ENCODE assay signal across 1 cellular context in the genomic region with DNA sequence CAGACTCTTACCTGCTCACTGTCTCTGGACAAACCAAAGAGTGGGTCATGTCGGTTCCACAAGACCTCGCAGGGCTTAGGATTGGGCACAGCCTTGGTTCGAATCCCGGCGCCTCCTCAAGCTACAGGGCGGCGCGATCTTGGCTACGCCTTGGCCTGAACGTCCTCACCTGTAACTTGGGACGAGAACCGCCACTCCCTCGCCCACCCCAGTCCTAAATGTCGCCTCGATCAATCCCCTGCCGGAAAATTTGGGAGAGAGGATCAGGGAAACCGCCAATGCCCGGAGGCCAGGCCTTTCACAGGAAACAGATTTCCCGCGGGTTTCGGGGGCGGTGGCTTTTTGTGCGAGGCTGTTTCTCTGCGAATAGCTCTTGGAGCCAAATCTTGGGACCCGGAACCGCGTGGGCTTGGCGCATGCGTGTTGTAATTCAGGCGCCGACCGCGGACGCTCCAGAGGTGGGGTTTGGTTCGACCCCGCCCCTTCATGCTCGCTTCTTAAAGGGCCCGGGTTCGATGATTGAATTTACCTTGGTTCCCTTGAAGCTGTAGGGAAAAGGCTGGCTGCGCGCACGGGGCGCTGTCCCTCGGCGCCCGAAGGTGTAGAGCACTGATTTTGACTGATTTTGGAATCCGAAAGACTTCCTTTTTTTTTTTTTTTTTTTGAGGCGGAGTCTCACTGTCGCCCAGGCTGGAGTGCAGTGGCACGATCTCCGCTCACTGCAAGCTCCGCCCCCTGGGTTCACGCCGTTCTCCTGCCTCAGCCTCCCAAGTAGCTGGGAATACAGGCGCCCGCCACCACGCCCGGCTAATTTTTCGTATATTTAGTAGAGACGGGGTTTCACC.
TF ChIP-seq lines count a peak whose summit lies in the region.

A gene with protein sequence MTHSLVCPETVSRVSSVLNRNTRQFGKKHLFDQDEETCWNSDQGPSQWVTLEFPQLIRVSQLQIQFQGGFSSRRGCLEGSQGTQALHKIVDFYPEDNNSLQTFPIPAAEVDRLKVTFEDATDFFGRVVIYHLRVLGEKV (minus strand): TSS at position 403 of the 845 bp plus-strand sequence. CDS start 354 bp downstream, at position 49.

TF ChIP-seq in K562, 482 proteins besides CTCF, POLR2A, EP300 and RAD21 (continued from another document and continues in another):
- TF ChIP-seq, protein P1, sequence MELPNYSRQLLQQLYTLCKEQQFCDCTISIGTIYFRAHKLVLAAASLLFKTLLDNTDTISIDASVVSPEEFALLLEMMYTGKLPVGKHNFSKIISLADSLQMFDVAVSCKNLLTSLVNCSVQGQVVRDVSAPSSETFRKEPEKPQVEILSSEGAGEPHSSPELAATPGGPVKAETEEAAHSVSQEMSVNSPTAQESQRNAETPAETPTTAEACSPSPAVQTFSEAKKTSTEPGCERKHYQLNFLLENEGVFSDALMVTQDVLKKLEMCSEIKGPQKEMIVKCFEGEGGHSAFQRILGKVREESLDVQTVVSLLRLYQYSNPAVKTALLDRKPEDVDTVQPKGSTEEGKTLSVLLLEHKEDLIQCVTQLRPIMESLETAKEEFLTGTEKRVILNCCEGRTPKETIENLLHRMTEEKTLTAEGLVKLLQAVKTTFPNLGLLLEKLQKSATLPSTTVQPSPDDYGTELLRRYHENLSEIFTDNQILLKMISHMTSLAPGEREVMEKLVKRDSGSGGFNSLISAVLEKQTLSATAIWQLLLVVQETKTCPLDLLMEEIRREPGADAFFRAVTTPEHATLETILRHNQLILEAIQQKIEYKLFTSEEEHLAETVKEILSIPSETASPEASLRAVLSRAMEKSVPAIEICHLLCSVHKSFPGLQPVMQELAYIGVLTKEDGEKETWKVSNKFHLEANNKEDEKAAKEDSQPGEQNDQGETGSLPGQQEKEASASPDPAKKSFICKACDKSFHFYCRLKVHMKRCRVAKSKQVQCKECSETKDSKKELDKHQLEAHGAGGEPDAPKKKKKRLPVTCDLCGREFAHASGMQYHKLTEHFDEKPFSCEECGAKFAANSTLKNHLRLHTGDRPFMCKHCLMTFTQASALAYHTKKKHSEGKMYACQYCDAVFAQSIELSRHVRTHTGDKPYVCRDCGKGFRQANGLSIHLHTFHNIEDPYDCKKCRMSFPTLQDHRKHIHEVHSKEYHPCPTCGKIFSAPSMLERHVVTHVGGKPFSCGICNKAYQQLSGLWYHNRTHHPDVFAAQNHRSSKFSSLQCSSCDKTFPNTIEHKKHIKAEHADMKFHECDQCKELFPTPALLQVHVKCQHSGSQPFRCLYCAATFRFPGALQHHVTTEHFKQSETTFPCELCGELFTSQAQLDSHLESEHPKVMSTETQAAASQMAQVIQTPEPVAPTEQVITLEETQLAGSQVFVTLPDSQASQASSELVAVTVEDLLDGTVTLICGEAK (IDR thresholded peaks at IDR 0.05): no peak; the same call in 1 of the 2 replicates
- TF ChIP-seq, protein P1 (CRISPR knock-in tag; IDR thresholded peaks at IDR 0.05): no peak
- TF ChIP-seq MTA3 (IDR thresholded peaks at IDR 0.05; ENCODE audit: borderline replicate concordance) (no peak), GTF2A2 (tag; IDR thresholded peaks at IDR 0.05) (no peak), ZBTB33 (CRISPR knock-in tag; IDR thresholded peaks at IDR 0.05) (peak; percentile 33; the same call in 1 of the 2 replicates), YBX1 (IDR thresholded peaks at IDR 0.05) (no peak), BCL6 (CRISPR knock-in tag; IDR thresholded peaks at IDR 0.05) (no peak), CBX3 (IDR thresholded peaks at IDR 0.05; ENCODE audit: borderline replicate concordance in 1 of 2, low read length in 2 of 2) (0 out of 3 replicates have a peak, but pooled peaks of 1 of the 2 experiments have one; percentile 4), SNIP1 (IDR thresholded peaks at IDR 0.05; ENCODE audit: low read depth) (no peak), NFRKB (IDR thresholded peaks at IDR 0.05; ENCODE audit: low read depth) (no peak; the same call in 1 of the 2 replicates), ZNF644 (tag; IDR thresholded peaks at IDR 0.05; ENCODE audit: low read depth) (no peak), ARNT (IDR thresholded peaks at IDR 0.05) (0 out of 4 replicates have a peak, but pooled peaks of 1 of the 2 experiments have one; percentile 22), ZNF282 (CRISPR knock-in tag; IDR thresholded peaks at IDR 0.05) (no peak), RBM15 (IDR thresholded peaks at IDR 0.05; ENCODE audit: insufficient read depth, low read length) (no peak), U2AF2 (optimal IDR thresholded peaks at IDR 0.05; ENCODE audit: low read depth, low read length) (no peak)
- TF ChIP-seq, protein P2, sequence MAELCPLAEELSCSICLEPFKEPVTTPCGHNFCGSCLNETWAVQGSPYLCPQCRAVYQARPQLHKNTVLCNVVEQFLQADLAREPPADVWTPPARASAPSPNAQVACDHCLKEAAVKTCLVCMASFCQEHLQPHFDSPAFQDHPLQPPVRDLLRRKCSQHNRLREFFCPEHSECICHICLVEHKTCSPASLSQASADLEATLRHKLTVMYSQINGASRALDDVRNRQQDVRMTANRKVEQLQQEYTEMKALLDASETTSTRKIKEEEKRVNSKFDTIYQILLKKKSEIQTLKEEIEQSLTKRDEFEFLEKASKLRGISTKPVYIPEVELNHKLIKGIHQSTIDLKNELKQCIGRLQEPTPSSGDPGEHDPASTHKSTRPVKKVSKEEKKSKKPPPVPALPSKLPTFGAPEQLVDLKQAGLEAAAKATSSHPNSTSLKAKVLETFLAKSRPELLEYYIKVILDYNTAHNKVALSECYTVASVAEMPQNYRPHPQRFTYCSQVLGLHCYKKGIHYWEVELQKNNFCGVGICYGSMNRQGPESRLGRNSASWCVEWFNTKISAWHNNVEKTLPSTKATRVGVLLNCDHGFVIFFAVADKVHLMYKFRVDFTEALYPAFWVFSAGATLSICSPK (IDR thresholded peaks at IDR 0.05; ENCODE audit: borderline replicate concordance): no peak
- TF ChIP-seq, protein P3, sequence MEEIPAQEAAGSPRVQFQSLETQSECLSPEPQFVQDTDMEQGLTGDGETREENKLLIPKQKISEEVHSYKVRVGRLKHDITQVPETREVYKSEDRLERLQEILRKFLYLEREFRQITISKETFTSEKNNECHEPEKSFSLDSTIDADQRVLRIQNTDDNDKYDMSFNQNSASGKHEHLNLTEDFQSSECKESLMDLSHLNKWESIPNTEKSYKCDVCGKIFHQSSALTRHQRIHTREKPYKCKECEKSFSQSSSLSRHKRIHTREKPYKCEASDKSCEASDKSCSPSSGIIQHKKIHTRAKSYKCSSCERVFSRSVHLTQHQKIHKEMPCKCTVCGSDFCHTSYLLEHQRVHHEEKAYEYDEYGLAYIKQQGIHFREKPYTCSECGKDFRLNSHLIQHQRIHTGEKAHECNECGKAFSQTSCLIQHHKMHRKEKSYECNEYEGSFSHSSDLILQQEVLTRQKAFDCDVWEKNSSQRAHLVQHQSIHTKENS (CRISPR knock-in tag; IDR thresholded peaks at IDR 0.05): no peak
- TF ChIP-seq, protein P4, sequence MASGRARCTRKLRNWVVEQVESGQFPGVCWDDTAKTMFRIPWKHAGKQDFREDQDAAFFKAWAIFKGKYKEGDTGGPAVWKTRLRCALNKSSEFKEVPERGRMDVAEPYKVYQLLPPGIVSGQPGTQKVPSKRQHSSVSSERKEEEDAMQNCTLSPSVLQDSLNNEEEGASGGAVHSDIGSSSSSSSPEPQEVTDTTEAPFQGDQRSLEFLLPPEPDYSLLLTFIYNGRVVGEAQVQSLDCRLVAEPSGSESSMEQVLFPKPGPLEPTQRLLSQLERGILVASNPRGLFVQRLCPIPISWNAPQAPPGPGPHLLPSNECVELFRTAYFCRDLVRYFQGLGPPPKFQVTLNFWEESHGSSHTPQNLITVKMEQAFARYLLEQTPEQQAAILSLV (tag; IDR thresholded peaks at IDR 0.05): no peak
- TF ChIP-seq, protein P5, sequence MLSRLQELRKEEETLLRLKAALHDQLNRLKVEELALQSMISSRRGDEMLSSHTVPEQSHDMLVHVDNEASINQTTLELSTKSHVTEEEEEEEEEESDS (CRISPR knock-in tag; IDR thresholded peaks at IDR 0.05): no peak
- TF ChIP-seq, protein P6, sequence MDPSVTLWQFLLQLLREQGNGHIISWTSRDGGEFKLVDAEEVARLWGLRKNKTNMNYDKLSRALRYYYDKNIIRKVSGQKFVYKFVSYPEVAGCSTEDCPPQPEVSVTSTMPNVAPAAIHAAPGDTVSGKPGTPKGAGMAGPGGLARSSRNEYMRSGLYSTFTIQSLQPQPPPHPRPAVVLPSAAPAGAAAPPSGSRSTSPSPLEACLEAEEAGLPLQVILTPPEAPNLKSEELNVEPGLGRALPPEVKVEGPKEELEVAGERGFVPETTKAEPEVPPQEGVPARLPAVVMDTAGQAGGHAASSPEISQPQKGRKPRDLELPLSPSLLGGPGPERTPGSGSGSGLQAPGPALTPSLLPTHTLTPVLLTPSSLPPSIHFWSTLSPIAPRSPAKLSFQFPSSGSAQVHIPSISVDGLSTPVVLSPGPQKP (CRISPR knock-in tag; IDR thresholded peaks at IDR 0.05): no peak
- TF ChIP-seq, protein P7, sequence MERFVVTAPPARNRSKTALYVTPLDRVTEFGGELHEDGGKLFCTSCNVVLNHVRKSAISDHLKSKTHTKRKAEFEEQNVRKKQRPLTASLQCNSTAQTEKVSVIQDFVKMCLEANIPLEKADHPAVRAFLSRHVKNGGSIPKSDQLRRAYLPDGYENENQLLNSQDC (CRISPR knock-in tag; IDR thresholded peaks at IDR 0.05): no peak
